In the genomic region with DNA sequence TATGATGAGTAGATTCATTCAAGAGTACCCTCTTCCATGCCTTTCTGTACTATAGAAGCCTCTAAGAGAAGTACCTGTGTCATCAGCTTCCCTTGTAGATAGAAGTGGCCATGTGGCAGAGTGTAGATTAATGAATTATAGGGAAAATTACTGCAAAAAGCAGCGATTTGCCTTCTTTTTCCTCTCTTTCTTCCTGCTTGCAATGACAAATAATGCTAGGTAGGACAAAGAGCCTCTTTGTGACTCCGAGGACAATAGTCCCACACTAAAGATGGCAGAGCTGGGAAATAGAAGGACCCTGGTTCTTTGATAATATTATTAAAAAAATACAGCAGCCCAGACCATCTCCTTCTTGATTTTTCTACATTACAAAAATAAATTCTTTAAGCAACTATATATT, we compare ENCODE assay signal across 20 cellular contexts.
"Had no signal": no experiment of that assay in that cellular context is flagged by ENCODE, and none has a peak within 500 bp of the region (broad histone marks: within the 10 kb centered on the region; RNA-seq: fewer than 3 reads in every experiment).

No MANE protein-coding gene starts in this region.

- H3K27ac ChIP-seq: epithelial cell of prostate, esophagus squamous epithelium, gastroesophageal sphincter, left ventricle myocardium inferior, lower lobe of right lung, tibial artery, upper lobe of left lung, uterus had no signal

- DNase-seq: cortex of kidney; effector memory CD4-positive, alpha-beta T cell; esophagus squamous epithelium; foreskin fibroblast; immature natural killer cell; kidney; left cardiac atrium; left ventricle myocardium inferior; lower lobe of right lung; mucosa of descending colon; naive thymus-derived CD8-positive, alpha-beta T cell; right cardiac atrium; small intestine; stimulated activated CD4-positive, alpha-beta T cell treated with anti-CD3 and anti-CD28 coated beads, Interleukin-2, amount 100 ng/mL, for 48 hours; stimulated activated naive CD4-positive, alpha-beta T cell treated with Interleukin-2 at 50 U/mL for 16 hours; tibial artery; upper lobe of left lung; uterus had no signal

- ATAC-seq: gastroesophageal sphincter; left cardiac atrium; lower lobe of right lung; mucosa of descending colon; naive thymus-derived CD8-positive, alpha-beta T cell; right cardiac atrium had no signal
